1 cellular context compared by ENCODE assay signal in genomic region chr6:10518461-10519216, GRCh38.
TF ChIP-seq lines count a peak whose summit lies in the region.

No MANE protein-coding gene starts in this region.

TF ChIP-seq in K562, 482 proteins besides CTCF, POLR2A, EP300 and RAD21 (continued from another document):
- TF ChIP-seq, protein P1, sequence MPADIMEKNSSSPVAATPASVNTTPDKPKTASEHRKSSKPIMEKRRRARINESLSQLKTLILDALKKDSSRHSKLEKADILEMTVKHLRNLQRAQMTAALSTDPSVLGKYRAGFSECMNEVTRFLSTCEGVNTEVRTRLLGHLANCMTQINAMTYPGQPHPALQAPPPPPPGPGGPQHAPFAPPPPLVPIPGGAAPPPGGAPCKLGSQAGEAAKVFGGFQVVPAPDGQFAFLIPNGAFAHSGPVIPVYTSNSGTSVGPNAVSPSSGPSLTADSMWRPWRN (IDR thresholded peaks at IDR 0.05; ENCODE audit: low read depth) = no peak
- peak; percentile 45; the same call in 1 of the 2 replicates for TF ChIP-seq POLR2AphosphoS5 (IDR thresholded peaks at IDR 0.05; ENCODE audit: control insufficient read depth, insufficient read depth, low read depth, low read length)
- TF ChIP-seq, protein P2, sequence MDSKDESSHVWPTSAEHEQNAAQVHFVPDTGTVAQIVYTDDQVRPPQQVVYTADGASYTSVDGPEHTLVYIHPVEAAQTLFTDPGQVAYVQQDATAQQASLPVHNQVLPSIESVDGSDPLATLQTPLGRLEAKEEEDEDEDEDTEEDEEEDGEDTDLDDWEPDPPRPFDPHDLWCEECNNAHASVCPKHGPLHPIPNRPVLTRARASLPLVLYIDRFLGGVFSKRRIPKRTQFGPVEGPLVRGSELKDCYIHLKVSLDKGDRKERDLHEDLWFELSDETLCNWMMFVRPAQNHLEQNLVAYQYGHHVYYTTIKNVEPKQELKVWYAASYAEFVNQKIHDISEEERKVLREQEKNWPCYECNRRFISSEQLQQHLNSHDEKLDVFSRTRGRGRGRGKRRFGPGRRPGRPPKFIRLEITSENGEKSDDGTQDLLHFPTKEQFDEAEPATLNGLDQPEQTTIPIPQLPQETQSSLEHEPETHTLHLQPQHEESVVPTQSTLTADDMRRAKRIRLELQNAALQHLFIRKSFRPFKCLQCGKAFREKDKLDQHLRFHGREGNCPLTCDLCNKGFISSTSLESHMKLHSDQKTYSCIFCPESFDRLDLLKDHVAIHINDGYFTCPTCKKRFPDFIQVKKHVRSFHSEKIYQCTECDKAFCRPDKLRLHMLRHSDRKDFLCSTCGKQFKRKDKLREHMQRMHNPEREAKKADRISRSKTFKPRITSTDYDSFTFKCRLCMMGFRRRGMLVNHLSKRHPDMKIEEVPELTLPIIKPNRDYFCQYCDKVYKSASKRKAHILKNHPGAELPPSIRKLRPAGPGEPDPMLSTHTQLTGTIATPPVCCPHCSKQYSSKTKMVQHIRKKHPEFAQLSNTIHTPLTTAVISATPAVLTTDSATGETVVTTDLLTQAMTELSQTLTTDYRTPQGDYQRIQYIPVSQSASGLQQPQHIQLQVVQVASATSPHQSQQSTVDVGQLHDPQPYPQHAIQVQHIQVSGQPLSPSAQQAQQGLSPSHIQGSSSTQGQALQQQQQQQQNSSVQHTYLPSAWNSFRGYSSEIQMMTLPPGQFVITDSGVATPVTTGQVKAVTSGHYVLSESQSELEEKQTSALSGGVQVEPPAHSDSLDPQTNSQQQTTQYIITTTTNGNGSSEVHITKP (IDR thresholded peaks at IDR 0.05; ENCODE audit: partially characterized antibody) = peak; percentile 43
- no peak for TF ChIP-seq KLF13 (tag; IDR thresholded peaks at IDR 0.05; ENCODE audit: borderline replicate concordance, low read depth)
- no peak for TF ChIP-seq PPARD (CRISPR knock-in tag; IDR thresholded peaks at IDR 0.05)
- TF ChIP-seq, protein P3, sequence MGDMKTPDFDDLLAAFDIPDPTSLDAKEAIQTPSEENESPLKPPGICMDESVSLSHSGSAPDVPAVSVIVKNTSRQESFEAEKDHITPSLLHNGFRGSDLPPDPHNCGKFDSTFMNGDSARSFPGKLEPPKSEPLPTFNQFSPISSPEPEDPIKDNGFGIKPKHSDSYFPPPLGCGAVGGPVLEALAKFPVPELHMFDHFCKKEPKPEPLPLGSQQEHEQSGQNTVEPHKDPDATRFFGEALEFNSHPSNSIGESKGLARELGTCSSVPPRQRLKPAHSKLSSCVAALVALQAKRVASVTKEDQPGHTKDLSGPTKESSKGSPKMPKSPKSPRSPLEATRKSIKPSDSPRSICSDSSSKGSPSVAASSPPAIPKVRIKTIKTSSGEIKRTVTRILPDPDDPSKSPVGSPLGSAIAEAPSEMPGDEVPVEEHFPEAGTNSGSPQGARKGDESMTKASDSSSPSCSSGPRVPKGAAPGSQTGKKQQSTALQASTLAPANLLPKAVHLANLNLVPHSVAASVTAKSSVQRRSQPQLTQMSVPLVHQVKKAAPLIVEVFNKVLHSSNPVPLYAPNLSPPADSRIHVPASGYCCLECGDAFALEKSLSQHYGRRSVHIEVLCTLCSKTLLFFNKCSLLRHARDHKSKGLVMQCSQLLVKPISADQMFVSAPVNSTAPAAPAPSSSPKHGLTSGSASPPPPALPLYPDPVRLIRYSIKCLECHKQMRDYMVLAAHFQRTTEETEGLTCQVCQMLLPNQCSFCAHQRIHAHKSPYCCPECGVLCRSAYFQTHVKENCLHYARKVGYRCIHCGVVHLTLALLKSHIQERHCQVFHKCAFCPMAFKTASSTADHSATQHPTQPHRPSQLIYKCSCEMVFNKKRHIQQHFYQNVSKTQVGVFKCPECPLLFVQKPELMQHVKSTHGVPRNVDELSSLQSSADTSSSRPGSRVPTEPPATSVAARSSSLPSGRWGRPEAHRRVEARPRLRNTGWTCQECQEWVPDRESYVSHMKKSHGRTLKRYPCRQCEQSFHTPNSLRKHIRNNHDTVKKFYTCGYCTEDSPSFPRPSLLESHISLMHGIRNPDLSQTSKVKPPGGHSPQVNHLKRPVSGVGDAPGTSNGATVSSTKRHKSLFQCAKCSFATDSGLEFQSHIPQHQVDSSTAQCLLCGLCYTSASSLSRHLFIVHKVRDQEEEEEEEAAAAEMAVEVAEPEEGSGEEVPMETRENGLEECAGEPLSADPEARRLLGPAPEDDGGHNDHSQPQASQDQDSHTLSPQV (IDR thresholded peaks at IDR 0.05) = peak; percentile 90
- peak; percentile 51; the same call in 1 of the 2 replicates for TF ChIP-seq ZFX (CRISPR knock-in tag; IDR thresholded peaks at IDR 0.05)
- TF ChIP-seq FIP1L1 (IDR thresholded peaks at IDR 0.05; ENCODE audit: low read depth, low read length, poor library complexity, severe bottlenecking) = no peak
- TF ChIP-seq RNF2 (IDR thresholded peaks at IDR 0.05) = 0 out of 2 replicates have a peak, but pooled peaks have one; percentile 48
- 0 out of 2 replicates have a peak, but pooled peaks have one; percentile 53 for TF ChIP-seq TOE1 (IDR thresholded peaks at IDR 0.05; ENCODE audit: borderline replicate concordance)
- no peak for TF ChIP-seq TOE1 (CRISPR knock-in tag; IDR thresholded peaks at IDR 0.05; ENCODE audit: borderline replicate concordance, low read depth)
- TF ChIP-seq KDM4B (IDR thresholded peaks at IDR 0.05; ENCODE audit: borderline replicate concordance in 2 of 2, low read depth in 1 of 2) = no peak
- TF ChIP-seq POLR2G (IDR thresholded peaks at IDR 0.05; ENCODE audit: low read depth, low read length) = no peak
- 0 out of 2 replicates have a peak, but pooled peaks have one; percentile 56 for TF ChIP-seq SMAD4 (CRISPR knock-in tag; conservative IDR thresholded peaks at IDR 0.05)
- TF ChIP-seq GTF2A2 (tag; IDR thresholded peaks at IDR 0.05) = no peak
- peak; percentile 70; the same call in 1 of the 2 replicates for TF ChIP-seq FOXM1 (IDR thresholded peaks at IDR 0.05; ENCODE audit: low read depth)
- no peak for TF ChIP-seq FOXM1 (CRISPR knock-in tag; IDR thresholded peaks at IDR 0.05; ENCODE audit: low read depth)
- peak; percentile 96 for TF ChIP-seq ARID1B (IDR thresholded peaks at IDR 0.05)
- peak; percentile 61; the same call in 1 of the 2 replicates for TF ChIP-seq JUN (IDR thresholded peaks at IDR 0.05; ENCODE audit: borderline replicate concordance, low read depth, low read length)
- no peak for TF ChIP-seq JUN (CRISPR knock-in tag; IDR thresholded peaks at IDR 0.05; ENCODE audit: borderline replicate concordance)
- TF ChIP-seq MAFG (tag; conservative IDR thresholded peaks at IDR 0.05) = peak; percentile 100
- TF ChIP-seq TCF3 (CRISPR knock-in tag; IDR thresholded peaks at IDR 0.05) = peak; percentile 78
- peak; percentile 90 for TF ChIP-seq LEF1 (IDR thresholded peaks at IDR 0.05)
- TF ChIP-seq, protein P4, sequence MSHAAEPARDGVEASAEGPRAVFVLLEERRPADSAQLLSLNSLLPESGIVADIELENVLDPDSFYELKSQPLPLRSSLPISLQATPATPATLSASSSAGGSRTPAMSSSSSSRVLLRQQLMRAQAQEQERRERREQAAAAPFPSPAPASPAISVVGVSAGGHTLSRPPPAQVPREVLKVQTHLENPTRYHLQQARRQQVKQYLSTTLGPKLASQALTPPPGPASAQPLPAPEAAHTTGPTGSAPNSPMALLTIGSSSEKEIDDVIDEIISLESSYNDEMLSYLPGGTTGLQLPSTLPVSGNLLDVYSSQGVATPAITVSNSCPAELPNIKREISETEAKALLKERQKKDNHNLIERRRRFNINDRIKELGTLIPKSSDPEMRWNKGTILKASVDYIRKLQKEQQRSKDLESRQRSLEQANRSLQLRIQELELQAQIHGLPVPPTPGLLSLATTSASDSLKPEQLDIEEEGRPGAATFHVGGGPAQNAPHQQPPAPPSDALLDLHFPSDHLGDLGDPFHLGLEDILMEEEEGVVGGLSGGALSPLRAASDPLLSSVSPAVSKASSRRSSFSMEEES (CRISPR knock-in tag; IDR thresholded peaks at IDR 0.05) = no peak
- no peak for TF ChIP-seq PHF8 (IDR thresholded peaks at IDR 0.05; ENCODE audit: borderline replicate concordance, low read length)
- no peak; the same call in 1 of the 2 replicates for TF ChIP-seq ZNF79 (CRISPR knock-in tag; IDR thresholded peaks at IDR 0.05; ENCODE audit: low read depth)
- TF ChIP-seq NFIC (IDR thresholded peaks at IDR 0.05) = peak; percentile 63
- TF ChIP-seq ETV5 (CRISPR knock-in tag; IDR thresholded peaks at IDR 0.05; ENCODE audit: low read depth) = no peak
- peak; percentile 96 for TF ChIP-seq SMARCC2 (IDR thresholded peaks at IDR 0.05; ENCODE audit: low read depth)
- TF ChIP-seq DIDO1 (tag; IDR thresholded peaks at IDR 0.05; ENCODE audit: low read depth) = no peak
- TF ChIP-seq BRD9 (IDR thresholded peaks at IDR 0.05; ENCODE audit: low read depth, partially characterized antibody) = peak; percentile 83
- TF ChIP-seq MAFF (IDR thresholded peaks at IDR 0.05; ENCODE audit: low read length) = peak; percentile 100
- no peak for TF ChIP-seq CEBPG (CRISPR knock-in tag; IDR thresholded peaks at IDR 0.05)
- peak in 1 of 2 experiments; percentile 5; a peak in 1 of 4 replicates for TF ChIP-seq CEBPG (tag; conservative IDR thresholded peaks at IDR 0.05 in 1 of 2, IDR thresholded peaks at IDR 0.05 in 1 of 2)
- TF ChIP-seq, protein P5, sequence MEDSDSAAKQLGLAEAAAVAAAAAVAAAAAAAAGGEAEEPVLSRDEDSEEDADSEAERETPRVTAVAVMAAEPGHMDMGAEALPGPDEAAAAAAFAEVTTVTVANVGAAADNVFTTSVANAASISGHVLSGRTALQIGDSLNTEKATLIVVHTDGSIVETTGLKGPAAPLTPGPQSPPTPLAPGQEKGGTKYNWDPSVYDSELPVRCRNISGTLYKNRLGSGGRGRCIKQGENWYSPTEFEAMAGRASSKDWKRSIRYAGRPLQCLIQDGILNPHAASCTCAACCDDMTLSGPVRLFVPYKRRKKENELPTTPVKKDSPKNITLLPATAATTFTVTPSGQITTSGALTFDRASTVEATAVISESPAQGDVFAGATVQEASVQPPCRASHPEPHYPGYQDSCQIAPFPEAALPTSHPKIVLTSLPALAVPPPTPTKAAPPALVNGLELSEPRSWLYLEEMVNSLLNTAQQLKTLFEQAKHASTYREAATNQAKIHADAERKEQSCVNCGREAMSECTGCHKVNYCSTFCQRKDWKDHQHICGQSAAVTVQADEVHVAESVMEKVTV (CRISPR knock-in tag; IDR thresholded peaks at IDR 0.05) = no peak
- TF ChIP-seq IFI16 (CRISPR knock-in tag; IDR thresholded peaks at IDR 0.05) = no peak
- TF ChIP-seq TRIM24 (IDR thresholded peaks at IDR 0.05) = peak; percentile 70 to 84
- TF ChIP-seq, protein P6, sequence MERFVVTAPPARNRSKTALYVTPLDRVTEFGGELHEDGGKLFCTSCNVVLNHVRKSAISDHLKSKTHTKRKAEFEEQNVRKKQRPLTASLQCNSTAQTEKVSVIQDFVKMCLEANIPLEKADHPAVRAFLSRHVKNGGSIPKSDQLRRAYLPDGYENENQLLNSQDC (CRISPR knock-in tag; IDR thresholded peaks at IDR 0.05) = no peak
- TF ChIP-seq KHSRP (IDR thresholded peaks at IDR 0.05) = 0 out of 2 replicates have a peak, but pooled peaks have one; percentile 43
- TF ChIP-seq ZNF561 (CRISPR knock-in tag; conservative IDR thresholded peaks at IDR 0.05) = no peak
- TF ChIP-seq, protein P7, sequence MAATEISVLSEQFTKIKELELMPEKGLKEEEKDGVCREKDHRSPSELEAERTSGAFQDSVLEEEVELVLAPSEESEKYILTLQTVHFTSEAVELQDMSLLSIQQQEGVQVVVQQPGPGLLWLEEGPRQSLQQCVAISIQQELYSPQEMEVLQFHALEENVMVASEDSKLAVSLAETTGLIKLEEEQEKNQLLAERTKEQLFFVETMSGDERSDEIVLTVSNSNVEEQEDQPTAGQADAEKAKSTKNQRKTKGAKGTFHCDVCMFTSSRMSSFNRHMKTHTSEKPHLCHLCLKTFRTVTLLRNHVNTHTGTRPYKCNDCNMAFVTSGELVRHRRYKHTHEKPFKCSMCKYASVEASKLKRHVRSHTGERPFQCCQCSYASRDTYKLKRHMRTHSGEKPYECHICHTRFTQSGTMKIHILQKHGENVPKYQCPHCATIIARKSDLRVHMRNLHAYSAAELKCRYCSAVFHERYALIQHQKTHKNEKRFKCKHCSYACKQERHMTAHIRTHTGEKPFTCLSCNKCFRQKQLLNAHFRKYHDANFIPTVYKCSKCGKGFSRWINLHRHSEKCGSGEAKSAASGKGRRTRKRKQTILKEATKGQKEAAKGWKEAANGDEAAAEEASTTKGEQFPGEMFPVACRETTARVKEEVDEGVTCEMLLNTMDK (IDR thresholded peaks at IDR 0.05; ENCODE audit: borderline replicate concordance, insufficient read depth, low read depth, low read length, poor library complexity, severe bottlenecking) = no peak
- no peak for TF ChIP-seq HLTF (IDR thresholded peaks at IDR 0.05)
- TF ChIP-seq E2F8 (IDR thresholded peaks at IDR 0.05; ENCODE audit: low read depth, partially characterized antibody) = peak; percentile 28
